18 cellular contexts compared by ENCODE assay signal in genomic region chr6:94487371-94487770, GRCh38.
DNase-seq lines count a peak whose midpoint lies in the region; ATAC-seq, FAIRE-seq and TF ChIP-seq lines count a peak whose summit lies in the region.
"Had no signal": no experiment of that assay in that cellular context is flagged by ENCODE, and none has a peak within 500 bp of the region (broad histone marks: within the 10 kb centered on the region; RNA-seq: fewer than 3 reads in every experiment).

No MANE protein-coding gene starts in this region.

- dilution Hi-C loops in keratinocyte (cut with MboI; ENCODE audit: extremely low pct_ligation_motif_present, low sequenced_read_pairs), result no loop called here

- 0 out of 2 replicates have a peak, but pooled peaks have one; percentile 35 for ATAC-seq in PC-3

- CTCF ChIA-PET in PC-3 (lab: Charles Lee), result no interaction called here

- no peaks in the 10 kb centered on the region for H3K36me3 ChIP-seq in PC-3 (ENCODE audit: low read depth, low read length)
- H3K36me3 ChIP-seq in bronchial epithelial cell (ENCODE audit: control insufficient read depth, insufficient read depth, low read length), result no peaks in the 10 kb centered on the region
- H3K36me3 ChIP-seq in keratinocyte (ENCODE audit: control insufficient read depth in 2 of 2, extremely low read depth in 1 of 2, insufficient read depth in 2 of 2, low read length in 2 of 2), result no peaks in the 10 kb centered on the region
- no peaks in the 10 kb centered on the region for H3K36me3 ChIP-seq in Peyer's patch
- H3K36me3 ChIP-seq: BLaER1 had no signal

- BruUV-seq in PC-3 (replicated peaks; lab: Mats Ljungman, UMichigan), result no TSS peak

- H3K27ac ChIP-seq in PC-3 (ENCODE audit: low read length) (no peak overlapping the region), keratinocyte (ENCODE audit: control insufficient read depth, insufficient read depth, low read length) (no peak overlapping the region), Peyer's patch (no peak overlapping the region)
- H3K27ac ChIP-seq: BLaER1, HL-60 had no signal

- FAIRE-seq in D721Med (lab: Jason Lieb, UNC) (peak; percentile 21), bronchial epithelial cell (lab: Jason Lieb, UNC) (no peak), keratinocyte (lab: Jason Lieb, UNC) (no peak)
- FAIRE-seq: H1 had no signal

- H3K9ac ChIP-seq in PC-3 (ENCODE audit: low read length) (no peak overlapping the region), keratinocyte (ENCODE audit: control insufficient read depth, extremely low read depth, insufficient read depth, low read length) (no peak overlapping the region)
- H3K9ac ChIP-seq: BLaER1 had no signal

- H3K4me1 ChIP-seq in PC-3 (ENCODE audit: insufficient read depth, low read length), result no peaks in the 10 kb centered on the region
- H3K4me1 ChIP-seq in keratinocyte (ENCODE audit: control insufficient read depth, extremely low read depth, insufficient read depth, low read length), result no peaks in the 10 kb centered on the region
- H3K4me1 ChIP-seq in Peyer's patch, result no peaks in the 10 kb centered on the region
- H3K4me1 ChIP-seq: BLaER1, Caco-2 had no signal

- intact Hi-C loops in PC-3 (cut with micrococcal nuclease), result no loop called here

- no peaks in the 10 kb centered on the region for H3K9me2 ChIP-seq in PC-3 (replicated peaks; ENCODE audit: low read length)

- no peak overlapping the region for H2AFZ ChIP-seq in PC-3 (ENCODE audit: low read length)
- H2AFZ ChIP-seq in keratinocyte (ENCODE audit: control insufficient read depth, low read length), result no peak overlapping the region

- H3K27me3 ChIP-seq in PC-3 (ENCODE audit: low read length) (no peaks in the 10 kb centered on the region), bronchial epithelial cell (ENCODE audit: control insufficient read depth, insufficient read depth, low read length) (no peaks in the 10 kb centered on the region), keratinocyte (ENCODE audit: control insufficient read depth, extremely low read depth, insufficient read depth, low read length) (no peaks in the 10 kb centered on the region), Peyer's patch (no peaks in the 10 kb centered on the region)
- H3K27me3 ChIP-seq: BLaER1 had no signal

- no peaks in the 10 kb centered on the region for H3K9me1 ChIP-seq in keratinocyte (ENCODE audit: control insufficient read depth, extremely low read depth, insufficient read depth, low read length)

- no peaks in the 10 kb centered on the region for H3F3A ChIP-seq in PC-3 (ENCODE audit: low read length, unreplicated experiment)

- H4K20me1 ChIP-seq in PC-3 (ENCODE audit: low read length) (no peaks in the 10 kb centered on the region), keratinocyte (ENCODE audit: control insufficient read depth, extremely low read depth, insufficient read depth, low read length) (no peaks in the 10 kb centered on the region)
- H4K20me1 ChIP-seq: BLaER1 had no signal

- H3K4me3 ChIP-seq in PC-3 (ENCODE audit: low read length) (no peak overlapping the region), bronchial epithelial cell (ENCODE audit: low read depth, low read length) (no peak overlapping the region), keratinocyte (ENCODE audit: control insufficient read depth in 2 of 3, extremely low read depth in 1 of 3, insufficient read depth in 2 of 3, low read depth in 1 of 3, low read length in 3 of 3) (no peak overlapping the region), Peyer's patch (no peak overlapping the region)
- H3K4me3 ChIP-seq: BLaER1 had no signal

- no peak for TF ChIP-seq POLR2A in Peyer's patch (IDR thresholded peaks at IDR 0.05)

- H3K4me2 ChIP-seq in PC-3 (ENCODE audit: low read length), result no peak overlapping the region
- H3K4me2 ChIP-seq in keratinocyte (ENCODE audit: control insufficient read depth, extremely low read depth, insufficient read depth, low read depth, low read length), result peak overlapping the region; percentile 38
- H3K4me2 ChIP-seq: BLaER1 had no signal

- H3K79me2 ChIP-seq in PC-3 (ENCODE audit: low read length) (no peaks in the 10 kb centered on the region), keratinocyte (ENCODE audit: control insufficient read depth, insufficient read depth, low read length) (no peaks in the 10 kb centered on the region)

- TF ChIP-seq CTCF in D721Med (IDR thresholded peaks at IDR 0.05; ENCODE audit: insufficient read depth, missing control alignments), result no peak
- no peak for TF ChIP-seq CTCF in PC-3 (conservative IDR thresholded peaks at IDR 0.05; ENCODE audit: low read depth, low read length)
- TF ChIP-seq CTCF in bronchial epithelial cell (IDR thresholded peaks at IDR 0.05; ENCODE audit: insufficient read depth, low read length, severe bottlenecking), result no peak
- no peak for TF ChIP-seq CTCF in keratinocyte (optimal IDR thresholded peaks at IDR 0.05 in 1 of 3, IDR thresholded peaks at IDR 0.05 in 1 of 3, conservative IDR thresholded peaks at IDR 0.05 in 1 of 3; ENCODE audit: extremely low read depth in 1 of 3, insufficient read depth in 2 of 3, low read length in 3 of 3)
- TF ChIP-seq CTCF in Peyer's patch (IDR thresholded peaks at IDR 0.05), result no peak

- POLR2A ChIA-PET in PC-3 (lab: Charles Lee; ENCODE audit: unreplicated experiment), result no interaction called here

- DNase-seq in D721Med (ENCODE audit: insufficient read length, low spot score) (no peak), PC-3 (peak; percentile 21), bronchial epithelial cell (ENCODE audit: low read depth) (peak; percentile 61), keratinocyte (ENCODE audit: low read depth, low spot score) (no peak), NCI-H146 (lab: John Stamatoyannopoulos, UW) (no peak), putamen (ENCODE audit: low spot score) (no peak), Peyer's patch (no peak)
- DNase-seq: 8988T; AML-193; Caco-2; CD8-positive, alpha-beta memory T cell; DMS53; GF-D8; HCEC 1CT; HFFc6 had no signal

- no peaks in the 10 kb centered on the region for H3K9me3 ChIP-seq in PC-3 (ENCODE audit: low read length)
- H3K9me3 ChIP-seq in keratinocyte (ENCODE audit: control insufficient read depth, low read depth, low read length), result no peaks in the 10 kb centered on the region
- no peaks in the 10 kb centered on the region for H3K9me3 ChIP-seq in Peyer's patch
- H3K9me3 ChIP-seq: BLaER1, Caco-2 had no signal

Comparison
In these comparisons a context has a peak if more than half of its experiments do, and no peak if none do; other contexts are left out.
1. DNase-seq: peak in PC-3 (single experiment) and bronchial epithelial cell (single experiment); none in D721Med (single experiment), keratinocyte (single experiment), NCI-H146 (single experiment), putamen (single experiment) and Peyer's patch (0 of 3).